In genomic region chr4:25030283-25031076, GRCh38 we compare ENCODE assay signal across 8 cellular contexts. TPM values are rescaled to one million over a fixed set of nuclear protein-coding genes. Genes with fewer than 3 reads are reported as not detected.
A peak's percentile ranks its signal among the peaks of the same experiment; 100 is the strongest.
DNase-seq lines count a peak whose midpoint lies in the region; ATAC-seq and TF ChIP-seq lines count a peak whose summit lies in the region.

LGI2 (minus strand) TSS chr4:25030946; CDS start chr4:25030693, 253 bp downstream.

- H3K4me3 Mint-ChIP-seq in activated naive CD4-positive, alpha-beta T cell treated with anti-CD3 and anti-CD28 coated beads, Interleukin-2, amount 50 U/mL, for 24 hours, result peak within 1 kb of the TSS; percentile 49

- peaks cover 15% of the 10 kb centered on the region for H3K27me3 ChIP-seq in adipocyte (replicated peaks; ENCODE audit: control insufficient read depth, insufficient read depth, low read length)
- peaks cover 17 to 30% (median 18%) of the 10 kb centered on the region in 3 donors for H3K27me3 ChIP-seq in gastrocnemius medialis

- no peak for DNase-seq in activated naive CD4-positive, alpha-beta T cell (lab: John Stamatoyannopoulos, UW)
- peak; percentile 45 for DNase-seq in adipocyte (ENCODE audit: low read depth)
- no peak for DNase-seq in gastrocnemius medialis
- no peak for DNase-seq in effector CD4-positive, alpha-beta T cell
- no peak for DNase-seq in DMS114 treated with DMSO at 0.1 percent for 48 hours (lab: John Stamatoyannopoulos, UW; ENCODE audit: unreplicated experiment)
- DNase-seq in NCI-H226, result no peak

- peaks cover 11% of the 10 kb centered on the region for H3K9me3 Mint-ChIP-seq in activated naive CD4-positive, alpha-beta T cell treated with anti-CD3 and anti-CD28 coated beads, Interleukin-2, amount 50 U/mL, for 24 hours

- H3K27me3 Mint-ChIP-seq in activated naive CD4-positive, alpha-beta T cell treated with anti-CD3 and anti-CD28 coated beads, Interleukin-2, amount 50 U/mL, for 24 hours, result peaks cover 57% of the 10 kb centered on the region

- H3K9me3 ChIP-seq in adipocyte (ENCODE audit: control insufficient read depth, low read length), result no peaks in the 10 kb centered on the region
- no peaks in the 10 kb centered on the region for H3K9me3 ChIP-seq in gastrocnemius medialis

- H3K4me1 Mint-ChIP-seq in activated naive CD4-positive, alpha-beta T cell treated with anti-CD3 and anti-CD28 coated beads, Interleukin-2, amount 50 U/mL, for 24 hours, result peaks cover 4% of the 10 kb centered on the region

- TF ChIP-seq CTCF in gastrocnemius medialis (IDR thresholded peaks at IDR 0.05 in 4 of 5, conservative IDR thresholded peaks at IDR 0.05 in 1 of 5), result no peak

- peaks cover 9% of the 10 kb centered on the region for H3K4me1 ChIP-seq in adipocyte (ENCODE audit: control insufficient read depth, insufficient read depth, low read length)
- peaks cover 2 to 6% of the 10 kb centered on the region in 2 donors for H3K4me1 ChIP-seq in gastrocnemius medialis

- no peak within 1 kb of the TSS for H3K27ac ChIP-seq in gastrocnemius medialis

- intact Hi-C loops in gastrocnemius medialis (cut with DNase I; ENCODE audit: low total_unique reads), result no loop called here

- in situ Hi-C loops in gastrocnemius medialis (cut with MboI; ENCODE audit: low sequenced_read_pairs in 4 of 4), result no loop called here

- H3K36me3 ChIP-seq in adipocyte (ENCODE audit: control insufficient read depth, insufficient read depth, low read length, severe bottlenecking) (no peaks in the 10 kb centered on the region), gastrocnemius medialis (no peaks in the 10 kb centered on the region)

- H3K27ac Mint-ChIP-seq in activated naive CD4-positive, alpha-beta T cell treated with anti-CD3 and anti-CD28 coated beads, Interleukin-2, amount 50 U/mL, for 24 hours, result peak within 1 kb of the TSS; percentile 6

- no peak for ATAC-seq in gastrocnemius medialis

- H3K36me3 Mint-ChIP-seq in activated naive CD4-positive, alpha-beta T cell treated with anti-CD3 and anti-CD28 coated beads, Interleukin-2, amount 50 U/mL, for 24 hours, result no peaks in the 10 kb centered on the region

- no peak for TF ChIP-seq POLR2A in gastrocnemius medialis (IDR thresholded peaks at IDR 0.05)

- H3K4me3 ChIP-seq in adipocyte (ENCODE audit: low read length), result peak within 1 kb of the TSS; percentile 73
- peak within 1 kb of the TSS; percentile 58 for H3K4me3 ChIP-seq in iPS-11a (ENCODE audit: low read depth, low read length)
- peak within 1 kb of the TSS; percentile 46 to 50 (median 47) for H3K4me3 ChIP-seq in gastrocnemius medialis

- H3K9ac ChIP-seq in adipocyte (ENCODE audit: low read length), result peak within 1 kb of the TSS; percentile 22

RNA-seq across cellular contexts. Expression of gene LGI2, which starts in this region (rescaled TPM):
- total RNA-seq in gastrocnemius medialis, result under 1 TPM; 0.05 to 0.31 (median 0.19) TPM
